In genomic region chr13:23579886-23580706, GRCh38 we compare ENCODE assay signal across 8 cellular contexts. TPM values are rescaled to one million over a fixed set of nuclear protein-coding genes. Genes with fewer than 3 reads are reported as not detected.
DNase-seq lines count a peak whose midpoint lies in the region; ATAC-seq lines count a peak whose summit lies in the region.

No MANE protein-coding gene starts in this region.

- peaks cover 26% of the 10 kb centered on the region for H3K4me1 Mint-ChIP-seq in activated CD4-positive, alpha-beta memory T cell treated with anti-CD3 and anti-CD28 coated beads, Interleukin-2, amount 10 ng/mL, durations not matched to agents 7 days and 5 days

- CTCF ChIA-PET in activated CD4-positive, alpha-beta memory T cell treated with anti-CD3 and anti-CD28 coated beads, Interleukin-2, amount 10 ng/mL, durations not matched to agents 7 days and 5 days (lab: Charles Lee): no interaction called here

- H3K27ac Mint-ChIP-seq in activated CD4-positive, alpha-beta memory T cell treated with anti-CD3 and anti-CD28 coated beads, Interleukin-2, amount 10 ng/mL, durations not matched to agents 7 days and 5 days: no peak overlapping the region

- DNase-seq in SKM-1 treated with dmso at 0.1 percent for 144 hours (lab: John Stamatoyannopoulos, UW; ENCODE audit: unreplicated experiment): peak; percentile 6
- no peak for DNase-seq in SKM-1 (lab: John Stamatoyannopoulos, UW; ENCODE audit: unreplicated experiment)
- no peak for DNase-seq in activated CD4-positive, alpha-beta memory T cell treated with anti-CD3 and anti-CD28 coated beads, Interleukin-2, amount 10 ng/mL, durations not matched to agents 7 days and 5 days
- DNase-seq in COLO829 (ENCODE audit: low spot score): no peak
- DNase-seq in stimulated activated naive CD4-positive, alpha-beta T cell (lab: John Stamatoyannopoulos, UW): no peak

- peaks cover 46% of the 10 kb centered on the region for H3K27me3 ChIP-seq in iPS-18a (ENCODE audit: control insufficient read depth, insufficient read depth, low read length)
- H3K27me3 ChIP-seq in subcutaneous abdominal adipose tissue (ENCODE audit: control insufficient read depth in 5 of 5, insufficient read depth in 4 of 5, low read length in 5 of 5): peaks cover 0 to 4% (median 2%) of the 10 kb centered on the region in 5 donors

- H3K36me3 Mint-ChIP-seq in activated CD4-positive, alpha-beta memory T cell treated with anti-CD3 and anti-CD28 coated beads, Interleukin-2, amount 10 ng/mL, durations not matched to agents 7 days and 5 days (ENCODE audit: low read depth): peaks cover 2% of the 10 kb centered on the region

- no peak overlapping the region for H3K9ac ChIP-seq in iPS-18a (ENCODE audit: low read length)
- H3K9ac ChIP-seq in subcutaneous abdominal adipose tissue (ENCODE audit: low read length in 5 of 5): peak overlapping the region in 4 of 5 donors; percentile 2 to 71 (median 56)

- H3K36me3 ChIP-seq in iPS-18a (ENCODE audit: control insufficient read depth, low read depth, low read length): no peaks in the 10 kb centered on the region
- H3K36me3 ChIP-seq in subcutaneous abdominal adipose tissue (ENCODE audit: control insufficient read depth in 5 of 5, insufficient read depth in 5 of 5, low read length in 5 of 5): no peaks in the 10 kb centered on the region

- ATAC-seq in GM19351 (IDR thresholded peaks at IDR 0.05; ENCODE audit: unreplicated experiment): no peak

- H3K4me3 ChIP-seq in iPS-18a (ENCODE audit: low read length) (peak overlapping the region; percentile 79), subcutaneous abdominal adipose tissue (ENCODE audit: low read depth in 1 of 5, low read length in 5 of 5) (peak overlapping the region in 4 of 5 donors; percentile 87 to 94 (median 90))

- H3K9me3 ChIP-seq in iPS-18a (ENCODE audit: control insufficient read depth, low read depth, low read length) (no peaks in the 10 kb centered on the region), subcutaneous abdominal adipose tissue (ENCODE audit: control insufficient read depth in 5 of 5, low read length in 5 of 5) (no peaks in the 10 kb centered on the region)

- no peak overlapping the region for H3K27ac ChIP-seq in iPS-18a (ENCODE audit: low read length)
- H3K27ac ChIP-seq in subcutaneous abdominal adipose tissue (ENCODE audit: low read depth, low read length): no peak overlapping the region

- H3K9me3 Mint-ChIP-seq in activated CD4-positive, alpha-beta memory T cell treated with anti-CD3 and anti-CD28 coated beads, Interleukin-2, amount 10 ng/mL, durations not matched to agents 7 days and 5 days: no peaks in the 10 kb centered on the region

- H3K27me3 Mint-ChIP-seq in activated CD4-positive, alpha-beta memory T cell treated with anti-CD3 and anti-CD28 coated beads, Interleukin-2, amount 10 ng/mL, durations not matched to agents 7 days and 5 days: peaks cover 61% of the 10 kb centered on the region

- H3K4me3 Mint-ChIP-seq in activated CD4-positive, alpha-beta memory T cell treated with anti-CD3 and anti-CD28 coated beads, Interleukin-2, amount 10 ng/mL, durations not matched to agents 7 days and 5 days: peak overlapping the region; percentile 76

- H3K4me1 ChIP-seq in iPS-18a (ENCODE audit: control insufficient read depth, low read depth, low read length) (peaks cover 3% of the 10 kb centered on the region), subcutaneous abdominal adipose tissue (ENCODE audit: control insufficient read depth in 5 of 5, insufficient read depth in 5 of 5, low read length in 5 of 5) (peaks cover 0 to 20% (median 16%) of the 10 kb centered on the region in 5 donors)

- POLR2A ChIA-PET in activated CD4-positive, alpha-beta memory T cell treated with anti-CD3 and anti-CD28 coated beads, Interleukin-2, amount 10 ng/mL, durations not matched to agents 7 days and 5 days (lab: Charles Lee): no interaction called here

RNA-seq across cellular contexts. Expression of gene TNFRSF19, which starts 9.9 kb away (rescaled TPM):
- under 1 TPM; 0.33 to 0.45 TPM for total RNA-seq in activated CD4-positive, alpha-beta memory T cell treated with anti-CD3 and anti-CD28 coated beads, Interleukin-2, amount 10 ng/mL, durations not matched to agents 7 days and 5 days
